ENCODE assay signal across 8 cellular contexts in the genomic region with DNA sequence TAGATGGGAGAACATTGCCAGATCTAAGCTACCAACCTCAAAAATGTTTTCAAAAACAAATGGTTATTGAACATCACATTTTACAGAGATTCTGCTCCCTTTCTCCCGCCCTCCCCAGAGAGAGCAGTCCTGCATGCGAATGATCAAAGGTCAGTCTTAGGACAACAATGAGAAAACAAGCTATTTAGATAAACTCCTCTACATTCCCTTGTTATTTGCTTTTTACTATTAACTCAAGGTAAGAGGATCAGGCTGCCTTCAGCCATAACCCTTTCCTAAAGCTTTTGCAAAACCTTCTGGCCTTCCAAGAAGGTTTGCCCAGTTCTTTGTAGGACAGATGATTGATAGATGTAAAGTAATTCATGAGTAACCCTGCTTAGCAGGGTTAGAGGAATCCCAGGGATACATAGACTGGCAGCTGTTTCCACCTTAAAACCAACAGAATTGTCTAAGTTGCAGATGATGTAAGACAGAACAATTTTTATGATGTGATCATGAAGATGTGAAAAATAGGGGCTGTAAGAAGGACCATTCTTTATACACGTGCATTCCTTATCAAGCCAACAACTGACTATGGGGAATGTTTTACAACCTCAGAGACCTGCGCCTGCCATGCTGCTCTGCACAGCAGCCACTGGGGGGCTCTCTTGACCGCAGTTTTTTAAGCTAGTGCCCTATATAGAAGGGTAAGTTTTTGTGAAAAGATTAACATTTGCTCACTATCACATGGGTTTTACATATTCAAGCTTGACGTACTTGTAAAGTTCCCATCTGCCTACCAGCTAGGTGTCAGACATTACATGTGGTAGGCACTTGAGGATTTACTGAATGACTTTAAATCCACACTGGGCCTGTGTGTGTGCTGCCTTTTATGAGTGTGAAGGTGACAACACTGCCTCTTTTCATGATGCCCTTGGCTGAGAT. TPM values are rescaled to one million over a fixed set of nuclear protein-coding genes. Genes with fewer than 3 reads are reported as not detected.
DNase-seq lines count a peak whose midpoint lies in the region; ATAC-seq, FAIRE-seq and TF ChIP-seq lines count a peak whose summit lies in the region.

No MANE protein-coding gene starts in this region.

- H3K9me3 ChIP-seq in HepG2 (ENCODE audit: low read length), result no peaks in the 10 kb centered on the region

- peak overlapping the region; percentile 93 for H3K4me2 ChIP-seq in HepG2 (ENCODE audit: low read depth, low read length)

- FAIRE-seq in HepG2 (lab: Jason Lieb, UNC), result peak; percentile 71

- peaks cover 20% of the 10 kb centered on the region for H3K79me2 ChIP-seq in HepG2 (ENCODE audit: insufficient read depth, low read length)

- peak overlapping the region; percentile 31 for H2AFZ ChIP-seq in HepG2 (ENCODE audit: low read length)

- TF ChIP-seq EP300 in HepG2 (IDR thresholded peaks at IDR 0.05; ENCODE audit: low read depth in 2 of 2, low read length in 2 of 2), result peak in 1 of 2 experiments; percentile 36; a peak in 1 of 4 replicates
- no peak; the same call in 1 of the 2 replicates for TF ChIP-seq EP300 in HepG2 (CRISPR knock-in tag; IDR thresholded peaks at IDR 0.05; ENCODE audit: borderline replicate concordance)

- H3K27me3 Mint-ChIP-seq in activated B cell treated with CpG ODN at 0.5 μM for 24 hours, result peaks cover 9% of the 10 kb centered on the region
- no peaks in the 10 kb centered on the region for H3K27me3 Mint-ChIP-seq in chondrocyte (ENCODE audit: low read depth)

- WGBS in HepG2 (ENCODE audit: low lambda C conversion rate), result 1% methylated on average over 6 of the region's 6 CpGs

- H3K27ac Mint-ChIP-seq in activated B cell treated with CpG ODN at 0.5 μM for 24 hours, result no peak overlapping the region
- no peak overlapping the region for H3K27ac Mint-ChIP-seq in chondrocyte (ENCODE audit: unreplicated experiment)

- TF ChIP-seq POLR2A in HepG2 (IDR thresholded peaks at IDR 0.05; ENCODE audit: insufficient read depth in 1 of 2, low read depth in 2 of 2, low read length in 2 of 2), result no peak

- no TSS peak for BruUV-seq in HepG2 (replicated peaks; lab: Mats Ljungman, UMichigan)

- peak; percentile 71 for DNase-seq in NCI-H2227 (lab: John Stamatoyannopoulos, UW; ENCODE audit: unreplicated experiment)
- DNase-seq in activated B cell treated with CpG ODN at 0.5 μM for 24 hours, result no peak
- no peak for DNase-seq in chondrocyte (ENCODE audit: low spot score)
- peak; percentile 84 for DNase-seq in HepG2 (ENCODE audit: low spot score)
- DNase-seq in stimulated activated CD4-positive, alpha-beta T cell treated with anti-CD3 and anti-CD28 coated beads, TNF-alpha, amount 100 ng/mL, for 4 hours (ENCODE audit: low read depth in 3 of 3), result peak in 2 of 3 experiments; percentile 49 to 56
- DNase-seq in GM19240 (ENCODE audit: insufficient read length, low spot score), result no peak

- peak overlapping the region; percentile 43 to 52 (median 43); a peak in 4 of 6 replicates for H3K4me3 ChIP-seq in HepG2 (replicated peaks in 1 of 3; ENCODE audit: insufficient read depth in 1 of 3, low read depth in 2 of 3, low read length in 3 of 3)

- peak overlapping the region; percentile 87 for H3K27ac ChIP-seq in HepG2 (ENCODE audit: extremely low read length, insufficient read depth, low read length)

- intact Hi-C loops in activated B cell treated with CpG ODN at 0.5 μM for 24 hours (cut with micrococcal nuclease) (loop anchor here (1.0 to 10.0 kb wide), 6 partner anchors 170 to 1542 kb away; partner anchors contain the start of genes FANCC and HABP4), HepG2 (cut with micrococcal nuclease; ENCODE audit: unreplicated experiment) (loop anchor here (1.0 to 10.0 kb wide), 5 partner anchors 253 to 761 kb away; no protein-coding TSS in a partner anchor)

- H3K27me3 ChIP-seq in HepG2 (ENCODE audit: control insufficient read depth in 1 of 2, insufficient read depth in 2 of 2, low read length in 2 of 2), result no peaks in the 10 kb centered on the region

- peaks cover 74% of the 10 kb centered on the region for H3K4me1 ChIP-seq in HepG2 (ENCODE audit: insufficient read depth, low read length)

- in situ Hi-C loops in HepG2 (cut with HindIII; ENCODE audit: extremely low pct_ligation_motif_present, low pct_unique_long_range_greater_than_20kb), result loop anchor here (10.0 to 25.0 kb wide), 2 partner anchors 538 to 756 kb away; no protein-coding TSS in a partner anchor

- TF ChIP-seq CTCF in GM12874 (IDR thresholded peaks at IDR 0.05; ENCODE audit: insufficient read depth, low read depth, low read length) (peak; percentile 85), activated B cell treated with CpG ODN at 0.5 μM for 24 hours (IDR thresholded peaks at IDR 0.05) (no peak), chondrocyte (IDR thresholded peaks at IDR 0.05) (peak; percentile 97), HepG2 (CRISPR knock-in tag; IDR thresholded peaks at IDR 0.05) (peak; percentile 89)

- TF ChIP-seq RAD21 in HepG2 (CRISPR knock-in tag; IDR thresholded peaks at IDR 0.05), result peak; percentile 88

- H3K36me3 ChIP-seq in HepG2 (replicated peaks in 1 of 2; ENCODE audit: control insufficient read depth in 1 of 2, insufficient read depth in 2 of 2, low read length in 2 of 2), result no peaks in the 10 kb centered on the region; a peak in 1 of 5 replicates

- H3K4me3 Mint-ChIP-seq in activated B cell treated with CpG ODN at 0.5 μM for 24 hours, result no peak overlapping the region
- H3K4me3 Mint-ChIP-seq in chondrocyte (ENCODE audit: unreplicated experiment), result no peak overlapping the region

- CTCF ChIA-PET in activated B cell treated with CpG ODN at 0.5 μM for 24 hours (lab: Charles Lee), result interaction anchor here (0.6 to 4.5 kb wide), 16 partner anchors 9 to 758 kb away, joined by 3 to 54 read pairs (median 6); no protein-coding TSS in a partner anchor
- CTCF ChIA-PET in HepG2 (lab: Yijun Ruan, JAX; ENCODE audit: low intra/inter-chr PET ratio, low total read pairs), result interaction anchor here (1.2 to 1.6 kb wide), 4 partner anchors 15 to 555 kb away, joined by 3 to 7 read pairs (median 6); partner anchors contain the start of gene TDRD7

- H3K36me3 Mint-ChIP-seq in activated B cell treated with CpG ODN at 0.5 μM for 24 hours (ENCODE audit: low read depth) (peaks cover 7% of the 10 kb centered on the region), chondrocyte (ENCODE audit: low read depth) (peaks cover 1% of the 10 kb centered on the region)

- H3K9ac ChIP-seq in HepG2 (ENCODE audit: insufficient read depth, low read depth, low read length), result peak overlapping the region; percentile 58

- POLR2A ChIA-PET in activated B cell treated with CpG ODN at 0.5 μM for 24 hours (lab: Charles Lee), result interaction anchor here (0.5 to 0.6 kb wide), 2 partner anchors 24 to 742 kb away, joined by 3 to 4 read pairs; no protein-coding TSS in a partner anchor
- POLR2A ChIA-PET in HepG2 (lab: Yijun Ruan, JAX), result interaction anchor here (0.5 to 4.9 kb wide), 12 partner anchors 18 to 776 kb away, joined by 3 to 59 read pairs (median 7); partner anchors contain the start of genes NCBP1 and TSTD2

- ATAC-seq in HG02943 (IDR thresholded peaks at IDR 0.05; ENCODE audit: low read depth, unreplicated experiment) (peak; percentile 46), activated B cell treated with CpG ODN at 0.5 μM for 24 hours (ENCODE audit: low read depth) (peak; percentile 65), HepG2 (peak; percentile 72)

- H3K9me3 Mint-ChIP-seq in activated B cell treated with CpG ODN at 0.5 μM for 24 hours (no peaks in the 10 kb centered on the region), chondrocyte (ENCODE audit: low read depth) (no peaks in the 10 kb centered on the region)

- H4K20me1 ChIP-seq in HepG2 (ENCODE audit: insufficient read depth, low read length), result 0 out of 2 replicates have a peak, but pooled peaks cover 6% of the 10 kb centered on the region

- H3K4me1 Mint-ChIP-seq in activated B cell treated with CpG ODN at 0.5 μM for 24 hours (peaks cover 30% of the 10 kb centered on the region), chondrocyte (ENCODE audit: low read depth) (peaks cover 27% of the 10 kb centered on the region)

RNA-seq across cellular contexts. Expression of gene ZNF782, which starts 2.3 kb away (rescaled TPM):
- total RNA-seq in activated B cell treated with CpG ODN at 0.5 μM for 24 hours (7.7 and 8.0 TPM in 2 replicates), chondrocyte (3.1 to 5.2 TPM (median 3.2 TPM) in 3 replicates), HepG2 (2016; rRNA removed; fragmentation: Illumina TruSeq; extraction: Trizol) (4.7 and 4.9 TPM in 2 replicates)
- total RNA-seq in HepG2 (2016; cell fraction: cytosol; rRNA removed; fragmentation: Illumina TruSeq; extraction: Trizol; ENCODE audit: low read depth), result 0.88 and 2.2 TPM in 2 replicates
- 3.9 and 5.8 TPM in 2 replicates for total RNA-seq in HepG2 (2016; cell fraction: insoluble cytoplasmic fraction; rRNA removed; fragmentation: Illumina TruSeq; extraction: Trizol)
- total RNA-seq in HepG2 (2016; cell fraction: membrane; rRNA removed; fragmentation: Illumina TruSeq; extraction: Trizol), result 3.4 TPM in 2 replicates
- 10.7 and 14.7 TPM in 2 replicates for total RNA-seq in HepG2 (2016; cell fraction: nucleus; rRNA removed; fragmentation: Illumina TruSeq; extraction: Trizol)
- 1.4 and 1.5 TPM in 2 replicates for polyA plus RNA-seq in HepG2 (2011; rRNA removed)
- 0.50 and 0.88 TPM in 2 replicates for polyA plus RNA-seq in HepG2 (2011; cell fraction: cytosol; rRNA removed)
- 2.1 TPM in 2 replicates for polyA plus RNA-seq in HepG2 (2011; cell fraction: nucleus; rRNA removed)
- polyA plus RNA-seq in HepG2 (2012), result 1.4 and 1.6 TPM in 2 replicates
- polyA plus RNA-seq in HepG2 (2016; cell fraction: cytosol; fragmentation: Illumina TruSeq; extraction: Trizol; ENCODE audit: low read depth), result 1.5 and 1.7 TPM in 2 replicates
- 2.1 and 2.3 TPM in 2 replicates for polyA plus RNA-seq in HepG2 (2016; cell fraction: insoluble cytoplasmic fraction; fragmentation: Illumina TruSeq; extraction: Trizol; ENCODE audit: low read depth)
- polyA plus RNA-seq in HepG2 (2016; cell fraction: membrane; fragmentation: Illumina TruSeq; extraction: Trizol; ENCODE audit: low read depth), result 2.1 and 2.4 TPM in 2 replicates
- polyA plus RNA-seq in HepG2 (2016; cell fraction: nucleus; fragmentation: Illumina TruSeq; extraction: Trizol; ENCODE audit: insufficient read depth, low read depth), result 4.9 and 5.3 TPM in 2 replicates
- polyA minus RNA-seq in HepG2 (2011; rRNA and poly(A)+ RNA removed; ENCODE audit: low replicate concordance), result 2.2 and 9.6 TPM in 2 replicates
- polyA minus RNA-seq in HepG2 (2011; cell fraction: cytosol; rRNA and poly(A)+ RNA removed), result 1.5 and 2.2 TPM in 2 replicates
- polyA minus RNA-seq in HepG2 (2011; cell fraction: nucleus; rRNA and poly(A)+ RNA removed), result 18.7 and 20.3 TPM in 2 replicates

Comparison
In these comparisons a context has a peak if more than half of its experiments do, and no peak if none do; other contexts are left out.
1. DNase-seq: peak in NCI-H2227 (single experiment), HepG2 (single experiment) and stimulated activated CD4-positive, alpha-beta T cell treated with anti-CD3 and anti-CD28 coated beads, TNF-alpha, amount 100 ng/mL, for 4 hours (2 of 3); none in activated B cell treated with CpG ODN at 0.5 μM for 24 hours (single experiment), chondrocyte (single experiment) and GM19240 (single experiment).
2. Peak in every context shown above with its lines, with median percentiles within 50 percentile points of each other: ATAC-seq.